9 cellular contexts compared by ENCODE assay signal in genomic region chr5:157431544-157432200, GRCh38. TPM values are rescaled to one million over a fixed set of nuclear protein-coding genes. Genes with fewer than 3 reads are reported as not detected.
DNase-seq lines count a peak whose midpoint lies in the region; ATAC-seq, FAIRE-seq and TF ChIP-seq lines count a peak whose summit lies in the region.
"Had no signal": no experiment of that assay in that cellular context is flagged by ENCODE, and none has a peak within 500 bp of the region (broad histone marks: within the 10 kb centered on the region; RNA-seq: fewer than 3 reads in every experiment).

No MANE protein-coding gene starts in this region.

- H3K36me3 Mint-ChIP-seq in immature natural killer cell = no peaks in the 10 kb centered on the region

- ATAC-seq in HG03175 (IDR thresholded peaks at IDR 0.05; ENCODE audit: unreplicated experiment) (peak; percentile 79), GM12878 (peak; percentile 99), GM21447 (IDR thresholded peaks at IDR 0.05; ENCODE audit: unreplicated experiment) (no peak)
- ATAC-seq in stimulated activated naive CD8-positive, alpha-beta T cell treated with anti-CD3 and anti-CD28 coated beads, Interleukin-15, Interleukin-2, amounts not matched to agents 100 U/mL and 50 U/mL, for 24 hours = peak; percentile 75

- H3K9me3 Mint-ChIP-seq in immature natural killer cell = peaks cover 0 to 2% (median 0%) of the 10 kb centered on the region in 6 donors

- no peak overlapping the region for H3K4me3 Mint-ChIP-seq in immature natural killer cell

- no peak overlapping the region for H3K27ac ChIP-seq in GM12878 (ENCODE audit: control insufficient read depth, insufficient read depth)
- H3K27ac ChIP-seq: SK-N-MC had no signal

- H3K9me3 ChIP-seq in BE2C (no peaks in the 10 kb centered on the region), GM12878 (replicated peaks; ENCODE audit: control insufficient read depth, insufficient read depth, low read length) (no peaks in the 10 kb centered on the region)

- H3K36me3 ChIP-seq in BE2C (no peaks in the 10 kb centered on the region), GM12878 (ENCODE audit: control insufficient read depth in 2 of 2, insufficient read depth in 2 of 2, low read length in 1 of 2) (no peaks in the 10 kb centered on the region)

- peak; percentile 16 for DNase-seq in BE2C
- DNase-seq in GM12891 (ENCODE audit: insufficient read length, low spot score) = no peak
- DNase-seq in NOMO-1 (lab: John Stamatoyannopoulos, UW; ENCODE audit: unreplicated experiment in 2 of 2) = peak; percentile 58 to 87
- peak; percentile 35 for DNase-seq in GM12878 (ENCODE audit: low read depth, low spot score)
- peak; percentile 16 to 47 (median 27) for DNase-seq in immature natural killer cell
- peak; percentile 7 for DNase-seq in stimulated activated naive CD8-positive, alpha-beta T cell treated with anti-CD3 and anti-CD28 coated beads, Interleukin-15, Interleukin-2, amounts not matched to agents 100 U/mL and 50 U/mL, for 24 hours

- in situ Hi-C loops in GM12878 (cut with MboI) = loop anchor here (5.0 kb wide), 1 partner anchor 286 kb away; no protein-coding TSS in a partner anchor

- SMC1A ChIA-PET in GM12878 (lab: Charles Lee; ENCODE audit: uncharacterized antibody, unreplicated experiment) = interaction anchor here (0.6 to 5.2 kb wide), 31 partner anchors 9 to 1465 kb away, joined by 3 to 119 read pairs (median 5); partner anchors contain the start of genes C5orf52, LSM11, NIPAL4 and THG1L

- no peaks in the 10 kb centered on the region for H4K20me1 ChIP-seq in GM12878 (ENCODE audit: control insufficient read depth, insufficient read depth)

- no peak overlapping the region for H3K4me2 ChIP-seq in GM12878 (ENCODE audit: control insufficient read depth, insufficient read depth)

- no peak for TF ChIP-seq EP300 in GM12878 (IDR thresholded peaks at IDR 0.05; ENCODE audit: borderline replicate concordance in 1 of 2, control insufficient read depth in 1 of 2, low read depth in 2 of 2, low read length in 2 of 2)

- TF ChIP-seq CTCF in BE2C (IDR thresholded peaks at IDR 0.05; ENCODE audit: low read depth, low read length) (peak; percentile 52), GM12878 (IDR thresholded peaks at IDR 0.05 in 2 of 3, conservative IDR thresholded peaks at IDR 0.05 in 1 of 3; ENCODE audit: control insufficient read depth in 2 of 3, extremely low read depth in 1 of 3, insufficient read depth in 1 of 3, low read depth in 3 of 3, low read length in 3 of 3) (peak; percentile 47 to 65 (median 56); a peak in 5 of 6 replicates)

- H3K27ac Mint-ChIP-seq in immature natural killer cell = peak overlapping the region in 1 of 6 donors; percentile 18

- TF ChIP-seq POLR2A in GM12891 (IDR thresholded peaks at IDR 0.05; ENCODE audit: low read depth, low read length) (no peak), GM12878 (IDR thresholded peaks at IDR 0.05; ENCODE audit: low read depth, low read length) (no peak)

- FAIRE-seq in GM12891 (lab: Jason Lieb, UNC) = peak; percentile 85
- peak; percentile 84 for FAIRE-seq in GM12878 (lab: Jason Lieb, UNC)

- H3K4me1 Mint-ChIP-seq in immature natural killer cell = no peaks in the 10 kb centered on the region

- H3K4me1 ChIP-seq in BE2C (no peaks in the 10 kb centered on the region), GM12878 (ENCODE audit: control insufficient read depth, insufficient read depth, low read length) (no peaks in the 10 kb centered on the region)

- no peaks in the 10 kb centered on the region for H3K27me3 ChIP-seq in BE2C
- no peaks in the 10 kb centered on the region for H3K27me3 ChIP-seq in GM12878 (replicated peaks in 1 of 2; ENCODE audit: control insufficient read depth in 2 of 2, insufficient read depth in 2 of 2, low read length in 1 of 2)

- 26% methylated on average over 4 of the region's 4 CpGs for WGBS in GM12878 (ENCODE audit: insufficient coverage, insufficient replicate concordance, low lambda C conversion rate, missing lambda C conversion rate)

- no peak overlapping the region for H3K9ac ChIP-seq in GM12878 (ENCODE audit: control insufficient read depth, insufficient read depth, low read length)

- no TSS peak for BruUV-seq in GM12878 (replicated peaks; lab: Mats Ljungman, UMichigan)

- H3K4me3 ChIP-seq in BE2C (ENCODE audit: low read depth, low read length) (no peak overlapping the region), GM12878 (no peak overlapping the region)
- H3K4me3 ChIP-seq: SK-N-MC had no signal

- H3K79me2 ChIP-seq in GM12878 (ENCODE audit: control insufficient read depth, insufficient read depth, low read length) = no peaks in the 10 kb centered on the region

- POLR2A ChIA-PET in GM12878 (lab: Charles Lee) = interaction anchor here (0.6 to 1.1 kb wide), 4 partner anchors 37 to 165 kb away, joined by 3 to 4 read pairs (median 3); no protein-coding TSS in a partner anchor

- H3K27me3 Mint-ChIP-seq in immature natural killer cell (ENCODE audit: low read depth in 3 of 3) = peaks cover 12 to 16% (median 13%) of the 10 kb centered on the region in 3 donors

- H2AFZ ChIP-seq in GM12878 (ENCODE audit: control insufficient read depth, low read depth, low read length) = peak overlapping the region; percentile 20; the same call in 1 of the 2 replicates

- CTCF ChIA-PET in GM12878 (lab: Yijun Ruan, JAX) = interaction anchor here (0.7 to 15.9 kb wide), 48 partner anchors 9 to 338 kb away, joined by 3 to 248 read pairs (median 4); partner anchors contain the start of genes LSM11 and NIPAL4

- RAD21 ChIA-PET in GM12878 (lab: Charles Lee; ENCODE audit: unreplicated experiment) = interaction anchor here (0.8 to 5.4 kb wide), 25 partner anchors 9 to 315 kb away, joined by 3 to 93 read pairs (median 5); partner anchors contain the start of genes LSM11, NIPAL4 and SOX30

- intact Hi-C loops in GM12878 (cut with micrococcal nuclease; ENCODE audit: unreplicated experiment) = loop anchor here (1.0 to 5.0 kb wide), 4 partner anchors 45 to 311 kb away; partner anchors contain the start of gene LSM11

- peak; percentile 85 for TF ChIP-seq RAD21 in GM12878 (IDR thresholded peaks at IDR 0.05; ENCODE audit: insufficient read depth, low read depth, low read length)

TF ChIP-seq in GM12891, 5 proteins besides CTCF, POLR2A, EP300 and RAD21:
- TF ChIP-seq POU2F2 (IDR thresholded peaks at IDR 0.05; ENCODE audit: low read depth, low read length) (no peak), POLR2AphosphoS5 (IDR thresholded peaks at IDR 0.05; ENCODE audit: low read depth, low read length) (no peak), SPI1 (IDR thresholded peaks at IDR 0.05; ENCODE audit: low read depth, low read length) (no peak), TAF1 (IDR thresholded peaks at IDR 0.05; ENCODE audit: low read depth, low read length) (no peak), PAX5 (IDR thresholded peaks at IDR 0.05; ENCODE audit: insufficient read depth, low read length, severe bottlenecking) (no peak)

TF ChIP-seq in GM12878, 131 proteins besides CTCF, POLR2A, EP300 and RAD21:
- TF ChIP-seq SUPT20H (IDR thresholded peaks at IDR 0.05; ENCODE audit: borderline replicate concordance, control insufficient read depth, low read depth, low read length) (no peak), SMC3 (IDR thresholded peaks at IDR 0.05; ENCODE audit: borderline replicate concordance, low read length) (peak; percentile 84)

RNA-seq across cellular contexts. Expression of gene NIPAL4, which starts 28.3 kb away (rescaled TPM):
- not detected for polyA plus RNA-seq in BE2C (2012; ENCODE audit: insufficient read depth, insufficient read length, low read depth)
- 1.2 TPM for polyA plus RNA-seq in GM12891 (2012; ENCODE audit: low read depth, missing spikeins)
- 3.4 and 3.5 TPM in 2 replicates for total RNA-seq in GM12878 (2013; cell fraction: nucleolus; rRNA removed)
- 6.6 and 7.3 TPM in 2 replicates for total RNA-seq in GM12878 (2014; rRNA removed)
- total RNA-seq in GM12878 (2014; rRNA removed; fragmentation: Illumina TruSeq; extraction: Trizol) = 3.9 and 4.1 TPM in 2 replicates
- 9.7 and 10.5 TPM in 2 replicates for total RNA-seq in GM12878 (2021)
- 1.1 TPM for polyA plus RNA-seq in GM12878 (2011; ENCODE audit: low read depth)
- polyA plus RNA-seq in GM12878 (2011; rRNA removed) = 0.03 and 0.11 TPM in 2 replicates
- 0.12 and 0.15 TPM in 2 replicates for polyA plus RNA-seq in GM12878 (2011; cell fraction: cytosol; rRNA removed)
- polyA plus RNA-seq in GM12878 (2011; cell fraction: nucleus; rRNA removed) = 0.03 and 0.22 TPM in 2 replicates
- 0.69 and 1.3 TPM in 2 replicates for polyA plus RNA-seq in GM12878 (2012)
- 10.3 and 12.5 TPM in 2 replicates for polyA plus RNA-seq in GM12878 (2014; fragmentation: Illumina TruSeq; extraction: Trizol)
- polyA plus RNA-seq in GM12878 (2014; fragmentation: Nextera tagmentation; extraction: Ambion mirVana) = 1 to 10 TPM; 3.3 to 5.2 TPM
- polyA plus RNA-seq in GM12878 (2014; rRNA removed) = 4.5 and 4.8 TPM in 2 replicates
- polyA plus RNA-seq in GM12878 (2016; fragmentation: Nextera tagmentation; extraction: Ambion mirVana) = 10 to 100 TPM; 12.8 to 15.5 TPM
- not detected in 2 replicates for polyA minus RNA-seq in GM12878 (2011; rRNA and poly(A)+ RNA removed)
- not detected in 2 replicates for polyA minus RNA-seq in GM12878 (2011; cell fraction: cytosol; rRNA and poly(A)+ RNA removed)
- polyA minus RNA-seq in GM12878 (2011; cell fraction: nucleus; rRNA and poly(A)+ RNA removed) = 0.24 TPM in 1 of 2 replicates, not detected in the other
- polyA plus RNA-seq in immature natural killer cell = not detected
